15 cellular contexts compared by ENCODE assay signal in the genomic region with DNA sequence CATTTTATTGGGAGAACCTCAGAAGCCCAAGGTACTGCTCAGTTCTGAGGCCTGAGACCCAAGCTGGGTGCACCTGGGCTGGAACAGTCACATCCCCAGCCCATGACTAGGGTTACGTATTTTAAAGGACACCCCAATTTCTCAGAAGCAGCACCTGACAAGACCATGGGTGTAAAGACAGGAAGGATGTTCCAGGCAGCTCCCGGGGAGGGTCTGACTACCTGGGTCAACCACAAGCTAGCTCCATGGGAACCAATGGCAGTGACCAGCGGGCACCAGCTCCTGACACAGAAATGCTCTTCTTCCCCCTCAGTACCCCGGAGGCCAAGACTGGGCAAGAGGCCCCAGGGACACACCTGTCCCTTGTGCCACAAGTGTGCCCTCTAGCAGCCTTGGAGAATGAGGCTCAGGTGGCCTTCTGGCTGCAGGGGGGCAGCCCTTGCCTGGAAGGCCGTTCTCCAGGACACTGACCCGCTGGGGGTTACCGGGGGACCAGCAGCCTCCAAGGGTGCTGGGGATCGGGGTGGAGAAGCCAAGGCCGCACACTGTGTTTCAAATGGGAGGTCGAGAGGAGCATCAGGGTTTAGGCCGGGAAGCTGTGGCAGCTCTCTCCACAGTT. TPM values are rescaled to one million over a fixed set of nuclear protein-coding genes. Genes with fewer than 3 reads are reported as not detected.
DNase-seq lines count a peak whose midpoint lies in the region; TF ChIP-seq lines count a peak whose summit lies in the region.
"Had no signal": no experiment of that assay in that cellular context is flagged by ENCODE, and none has a peak within 500 bp of the region (broad histone marks: within the 10 kb centered on the region; RNA-seq: fewer than 3 reads in every experiment).

No MANE protein-coding gene starts in this region.

- peak; percentile 37 for DNase-seq in activated CD8-positive, alpha-beta memory T cell treated with anti-CD3 and anti-CD28 coated beads, Interleukin-2, amount 50 U/mL, for 48 hours
- no peak for DNase-seq in activated CD8-positive, alpha-beta memory T cell treated with anti-CD3 and anti-CD28 coated beads for 24 hours
- DNase-seq in esophagus squamous epithelium (lab: John Stamatoyannopoulos, UW) (no peak), ovary (peak in 4 of 5 donors; percentile 19 to 47 (median 44)), tibial nerve (ENCODE audit: low spot score in 2 of 2) (no peak), cerebellum (ENCODE audit: low spot score) (no peak), HFFc6 (no peak)
- DNase-seq in activated naive CD4-positive, alpha-beta T cell treated with anti-CD3 and anti-CD28 coated beads, Interleukin-2, amount 50 U/mL, for 16 hours: no peak
- DNase-seq: activated CD4-positive, CD25-positive, alpha-beta regulatory T cell treated with anti-CD3 and anti-CD28 coated beads, Interleukin-2, amount 50 U/mL, for 72 hours; activated T-cell treated with anti-CD3 and anti-CD28 coated beads, Interleukin-2, amount 50 U/mL, for 72 hours; NK-92 treated with Interleukin-12 subunit alpha and Interleukin-12 subunit beta, amount 100 ng/mL, for 24 hours; SHP77; T-helper 2 cell; thyroid gland had no signal

- peak overlapping the region; percentile 81 to 92 (median 84) for H3K27ac ChIP-seq in esophagus squamous epithelium
- H3K27ac ChIP-seq in ovary: peak overlapping the region; percentile 79 to 90
- H3K27ac ChIP-seq in tibial nerve: peak overlapping the region; percentile 16 to 86 (median 78)
- H3K27ac ChIP-seq: A549, thyroid gland had no signal

- H3K36me3 ChIP-seq in esophagus squamous epithelium (peaks cover 0 to 95% (median 28%) of the 10 kb centered on the region in 3 donors), ovary (no peaks in the 10 kb centered on the region), tibial nerve (peaks cover 0 to 80% (median 4%) of the 10 kb centered on the region in 3 donors)

- H3K27ac Mint-ChIP-seq in HFFc6: no peak overlapping the region
- H3K27ac Mint-ChIP-seq: activated T-cell treated with anti-CD3 and anti-CD28 coated beads, Interleukin-2, amount 50 U/mL, for 72 hours had no signal

- H3K4me1 ChIP-seq in esophagus squamous epithelium (peaks cover 15 to 70% (median 40%) of the 10 kb centered on the region in 3 donors), ovary (ENCODE audit: insufficient read depth) (peaks cover 56% of the 10 kb centered on the region), tibial nerve (peaks cover 0 to 53% (median 17%) of the 10 kb centered on the region in 4 donors)
- H3K4me1 ChIP-seq: A549 had no signal

- peaks cover 17% of the 10 kb centered on the region for H3K36me3 Mint-ChIP-seq in HFFc6 (ENCODE audit: low read depth)

- H3K4me1 Mint-ChIP-seq in HFFc6 (ENCODE audit: low read depth): no peaks in the 10 kb centered on the region

- TF ChIP-seq CTCF in esophagus squamous epithelium (IDR thresholded peaks at IDR 0.05) (no peak), ovary (IDR thresholded peaks at IDR 0.05) (no peak), tibial nerve (IDR thresholded peaks at IDR 0.05) (no peak), HFFc6 (IDR thresholded peaks at IDR 0.05) (no peak)

- WGBS in esophagus squamous epithelium, 2 donors: 85% methylated on average over 5 to 10 of the region's 11 CpGs
- WGBS in ovary, 3 donors: 83 to 86% (median 84%) methylated on average over 11 of the region's 11 CpGs
- WGBS in tibial nerve, 2 donors: 90% methylated on average over 9 to 10 of the region's 11 CpGs

- H3K4me3 Mint-ChIP-seq in HFFc6: no peak overlapping the region
- H3K4me3 Mint-ChIP-seq: activated T-cell treated with anti-CD3 and anti-CD28 coated beads, Interleukin-2, amount 50 U/mL, for 72 hours had no signal

- peak overlapping the region in 1 of 4 donors; percentile 43 for H3K4me3 ChIP-seq in esophagus squamous epithelium
- no peak overlapping the region for H3K4me3 ChIP-seq in ovary
- H3K4me3 ChIP-seq in tibial nerve: no peak overlapping the region
- H3K4me3 ChIP-seq: A549, thyroid gland had no signal

- TF ChIP-seq POLR2A in esophagus squamous epithelium (IDR thresholded peaks at IDR 0.05) (no peak), ovary (IDR thresholded peaks at IDR 0.05) (no peak), tibial nerve (IDR thresholded peaks at IDR 0.05) (no peak)

- peaks cover 6% of the 10 kb centered on the region for H3K27me3 Mint-ChIP-seq in HFFc6 (ENCODE audit: insufficient read depth)

- intact Hi-C loops in esophagus squamous epithelium (cut with DNase I) (no loop called here), ovary (cut with DNase I) (loop anchor here in 1 of 4 donors (5.0 kb wide), 1 partner anchor 80 kb away; the partner anchor contains the start of gene ECM2)

- H3K9me3 Mint-ChIP-seq in HFFc6: no peaks in the 10 kb centered on the region
- H3K9me3 Mint-ChIP-seq: activated T-cell treated with anti-CD3 and anti-CD28 coated beads, Interleukin-2, amount 50 U/mL, for 72 hours had no signal

- no peaks in the 10 kb centered on the region for H3K27me3 ChIP-seq in esophagus squamous epithelium
- H3K27me3 ChIP-seq in ovary: no peaks in the 10 kb centered on the region
- H3K27me3 ChIP-seq in tibial nerve: no peaks in the 10 kb centered on the region
- H3K27me3 ChIP-seq: thyroid gland had no signal

- no peaks in the 10 kb centered on the region for H3K9me3 ChIP-seq in esophagus squamous epithelium
- no peaks in the 10 kb centered on the region for H3K9me3 ChIP-seq in ovary
- no peaks in the 10 kb centered on the region for H3K9me3 ChIP-seq in tibial nerve
- H3K9me3 ChIP-seq: A549, thyroid gland had no signal

- TF ChIP-seq EP300 in ovary (IDR thresholded peaks at IDR 0.05) (no peak), tibial nerve (IDR thresholded peaks at IDR 0.05) (no peak)

RNA-seq across cellular contexts. Expression of gene IPPK, which starts 52.6 kb away (rescaled TPM):
- total RNA-seq in esophagus squamous epithelium (10 to 100 TPM; 41.8 to 86.9 (median 46.1) TPM), ovary (1 to 10 TPM; 5.7 to 8.5 (median 7.1) TPM), tibial nerve (10 to 100 TPM in 2 of 4 donors, 1 to 10 TPM in 2; 8.0 to 18.8 (median 11.0) TPM), cerebellum (11.3 TPM)
- 1 to 10 TPM; 4.7 to 6.2 TPM for polyA plus RNA-seq in ovary
- total RNA-seq in HFFc6 (2021; fragmentation: NEBNext Ultra II Directional; extraction: Animal tissue kit (Norgen Biotek cat#: 25700)): 10 to 100 TPM; 10.0 to 14.0 (median 12.5) TPM

Comparison
In these comparisons a context has a peak if more than half of its experiments do, and no peak if none do; other contexts are left out.
1. DNase-seq: peak in activated CD8-positive, alpha-beta memory T cell treated with anti-CD3 and anti-CD28 coated beads, Interleukin-2, amount 50 U/mL, for 48 hours (single experiment) and ovary (4 of 5); none in activated CD8-positive, alpha-beta memory T cell treated with anti-CD3 and anti-CD28 coated beads for 24 hours (single experiment), esophagus squamous epithelium (single experiment), tibial nerve (0 of 2), cerebellum (single experiment), activated naive CD4-positive, alpha-beta T cell treated with anti-CD3 and anti-CD28 coated beads, Interleukin-2, amount 50 U/mL, for 16 hours (single experiment) and HFFc6 (single experiment).
2. Peak in every context shown above with its lines, with median percentiles within 50 percentile points of each other: H3K27ac ChIP-seq.